ENCODE assay signal across 8 cellular contexts in genomic region chr12:124921200-124922008, GRCh38. TPM values are rescaled to one million over a fixed set of nuclear protein-coding genes. Genes with fewer than 3 reads are reported as not detected.
DNase-seq lines count a peak whose midpoint lies in the region; ATAC-seq and TF ChIP-seq lines count a peak whose summit lies in the region.

No MANE protein-coding gene starts in this region.

- peak overlapping the region; percentile 98 for H3K27ac ChIP-seq in DOHH2 (ENCODE audit: low read depth, low read length)
- peak overlapping the region; percentile 99 for H3K27ac ChIP-seq in Karpas-422 (ENCODE audit: low read length)

- H3F3A ChIP-seq in DOHH2 (ENCODE audit: control insufficient read depth, insufficient read depth): peaks cover 47% of the 10 kb centered on the region

- H3K36me3 ChIP-seq in DOHH2 (ENCODE audit: control insufficient read depth, low read length): no peaks in the 10 kb centered on the region
- H3K36me3 ChIP-seq in Karpas-422 (ENCODE audit: insufficient read depth, low read length): no peaks in the 10 kb centered on the region

- TF ChIP-seq CTCF in DOHH2 (IDR thresholded peaks at IDR 0.05; ENCODE audit: low read depth, low read length, poor library complexity, severe bottlenecking): no peak

- H3K4me1 ChIP-seq in DOHH2 (ENCODE audit: control insufficient read depth, low read length) (peaks cover 70% of the 10 kb centered on the region), Karpas-422 (ENCODE audit: low read length) (peaks cover 66% of the 10 kb centered on the region)

- H3K4me2 ChIP-seq in DOHH2 (ENCODE audit: low read length) (peak overlapping the region; percentile 73), Karpas-422 (ENCODE audit: low read depth, low read length, poor library complexity, severe bottlenecking) (peak overlapping the region; percentile 87)

- H3K4me3 ChIP-seq in DOHH2 (ENCODE audit: low read length) (peak overlapping the region; percentile 75), Karpas-422 (ENCODE audit: low read length) (peak overlapping the region; percentile 63)

- H3K79me2 ChIP-seq in DOHH2 (ENCODE audit: control insufficient read depth, low read length) (no peaks in the 10 kb centered on the region; the same call in 1 of the 2 replicates), Karpas-422 (ENCODE audit: low read length) (no peaks in the 10 kb centered on the region)

- H3K27me3 ChIP-seq in DOHH2 (ENCODE audit: control insufficient read depth, low read length) (no peaks in the 10 kb centered on the region), Karpas-422 (ENCODE audit: low read length) (no peaks in the 10 kb centered on the region)

- H2AFZ ChIP-seq in Karpas-422 (ENCODE audit: low read length): peak overlapping the region; percentile 29

- H3K9me3 ChIP-seq in DOHH2 (ENCODE audit: control insufficient read depth, insufficient read depth, low read length) (no peaks in the 10 kb centered on the region), Karpas-422 (ENCODE audit: low read length) (no peaks in the 10 kb centered on the region)

- peak; percentile 49 for ATAC-seq in GM21717 (IDR thresholded peaks at IDR 0.05; ENCODE audit: unreplicated experiment)

- no peaks in the 10 kb centered on the region for H4K20me1 ChIP-seq in DOHH2 (ENCODE audit: control insufficient read depth, insufficient read depth, low read depth, low read length)
- H4K20me1 ChIP-seq in Karpas-422 (ENCODE audit: insufficient read depth, low read depth, low read length): no peaks in the 10 kb centered on the region

- H3K9me2 ChIP-seq in DOHH2 (replicated peaks; ENCODE audit: control insufficient read depth, low read length): no peaks in the 10 kb centered on the region
- no peaks in the 10 kb centered on the region for H3K9me2 ChIP-seq in Karpas-422 (replicated peaks; ENCODE audit: insufficient read depth, low read length)

- DNase-seq in Karpas-422 (peak; percentile 98), activated T-helper 1 cell treated with Interleukin-2 at 50 U/mL for 16 hours (ENCODE audit: low read depth) (peak; percentile 50), germinal center (ENCODE audit: low spot score) (peak; percentile 84), putamen (ENCODE audit: low spot score) (peak; percentile 76), T1000 (lab: John Stamatoyannopoulos, UW) (no peak), NCI-H748 (lab: John Stamatoyannopoulos, UW; ENCODE audit: unreplicated experiment) (no peak)

- H3K9ac ChIP-seq in Karpas-422 (ENCODE audit: low read length): peak overlapping the region; percentile 95

RNA-seq across cellular contexts. Expression of gene UBC, which starts 7.0 kb away (rescaled TPM):
- total RNA-seq in Karpas-422 (2014; rRNA removed; shearing (Covaris generic); ENCODE audit: low replicate concordance): 603 and 914 TPM in 2 replicates

RNA-seq across cellular contexts. Expression of gene SCARB1, which starts 57.7 kb away (rescaled TPM):
- 91.7 and 102 TPM in 2 replicates for total RNA-seq in Karpas-422 (2014; rRNA removed; shearing (Covaris generic); ENCODE audit: low replicate concordance)

Comparison
In these comparisons a context has a peak if more than half of its experiments do, and no peak if none do; other contexts are left out.
1. DNase-seq: peak in Karpas-422 (single experiment), activated T-helper 1 cell treated with Interleukin-2 at 50 U/mL for 16 hours (single experiment), germinal center (single experiment) and putamen (single experiment); none in T1000 (single experiment) and NCI-H748 (single experiment).